In the genomic region with DNA sequence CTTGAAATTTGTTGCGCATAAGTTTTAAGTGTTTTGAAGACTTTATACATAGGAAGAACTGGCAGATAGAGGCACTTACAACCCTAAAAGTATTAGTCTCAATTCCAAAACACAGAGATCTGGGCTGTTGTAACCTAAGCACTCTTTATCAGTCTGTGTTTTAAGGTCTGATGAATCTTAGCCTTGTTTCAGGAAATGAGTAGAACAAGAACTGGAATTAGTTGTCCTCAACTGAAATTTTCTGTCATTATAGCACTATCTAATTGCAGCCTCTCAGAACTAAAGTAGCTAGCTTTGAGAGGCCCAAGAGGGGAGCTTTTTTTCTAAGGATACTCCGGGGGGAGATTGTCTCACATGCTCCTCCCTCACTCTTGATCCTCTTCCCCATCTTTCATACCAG, we compare ENCODE assay signal across 23 cellular contexts. TPM values are rescaled to one million over a fixed set of nuclear protein-coding genes. Genes with fewer than 3 reads are reported as not detected.
DNase-seq lines count a peak whose midpoint lies in the region; ATAC-seq, FAIRE-seq and TF ChIP-seq lines count a peak whose summit lies in the region.
"Had no signal": no experiment of that assay in that cellular context is flagged by ENCODE, and none has a peak within 500 bp of the region (broad histone marks: within the 10 kb centered on the region; RNA-seq: fewer than 3 reads in every experiment).

No MANE protein-coding gene starts in this region.

- dilution Hi-C loops in mammary epithelial cell (cut with HindIII; ENCODE audit: low sequenced_read_pairs): loop anchor here (5.0 kb wide), 1 partner anchor 86 kb away; no protein-coding TSS in a partner anchor

- no peak overlapping the region for H3K4me2 ChIP-seq in mammary epithelial cell (ENCODE audit: insufficient read depth, low read depth, low read length)

- no peaks in the 10 kb centered on the region for H3K9me3 Mint-ChIP-seq in mesothelial cell of epicardium

- no peak for TF ChIP-seq EP300 in stomach (IDR thresholded peaks at IDR 0.05)

- DNase-seq in breast epithelium (ENCODE audit: low spot score in 2 of 2): no peak
- no peak for DNase-seq in mammary epithelial cell
- DNase-seq in SK-N-MC (ENCODE audit: low read depth, low spot score): no peak
- no peak for DNase-seq in mesothelial cell of epicardium (ENCODE audit: low spot score in 2 of 2, unreplicated experiment in 2 of 2)
- DNase-seq in stomach: no peak
- DNase-seq in GM12892 (ENCODE audit: insufficient read length): no peak
- no peak for DNase-seq in foreskin melanocyte
- DNase-seq: adrenal gland; central memory CD4-positive, alpha-beta T cell; effector memory CD4-positive, alpha-beta T cell; GDM1; H7; hypothalamus; NCI-H1092; NCI-H2081 treated with DMSO at 0.1 percent for 48 hours; NCI-H524 treated with DMSO at 0.1 percent for 48 hours; occipital lobe; Right ventricle myocardium superior; stimulated activated CD4-positive, alpha-beta T cell treated with anti-CD3 and anti-CD28 coated beads, Interleukin-4, amount 100 ng/mL, for 1 hour; T-helper 1 cell; testis had no signal

- TF ChIP-seq POLR2A in breast epithelium (IDR thresholded peaks at IDR 0.05) (no peak), stomach (IDR thresholded peaks at IDR 0.05) (no peak), GM12892 (IDR thresholded peaks at IDR 0.05; ENCODE audit: low read depth, low read length) (no peak)

- no peaks in the 10 kb centered on the region for H3K9me3 ChIP-seq in breast epithelium
- no peaks in the 10 kb centered on the region for H3K9me3 ChIP-seq in mammary epithelial cell (replicated peaks; ENCODE audit: insufficient read depth, low read length)
- no peaks in the 10 kb centered on the region for H3K9me3 ChIP-seq in SK-N-MC (ENCODE audit: low read depth, low read length)
- H3K9me3 ChIP-seq in stomach: no peaks in the 10 kb centered on the region
- H3K9me3 ChIP-seq: adrenal gland, testis had no signal

- H4K20me1 ChIP-seq in mammary epithelial cell (ENCODE audit: insufficient read depth, low read length): peaks cover 50% of the 10 kb centered on the region

- peaks cover 2 to 43% of the 10 kb centered on the region in 2 donors for H3K4me1 ChIP-seq in breast epithelium
- H3K4me1 ChIP-seq in mammary epithelial cell (ENCODE audit: insufficient read depth, low read length): peaks cover 20% of the 10 kb centered on the region
- H3K4me1 ChIP-seq in stomach: peaks cover 69 to 96% (median 85%) of the 10 kb centered on the region in 4 donors

- ATAC-seq in HG03139 (IDR thresholded peaks at IDR 0.05; ENCODE audit: unreplicated experiment): no peak
- ATAC-seq: K562 had no signal

- peaks cover 10% of the 10 kb centered on the region for H3K36me3 Mint-ChIP-seq in mesothelial cell of epicardium

- no peaks in the 10 kb centered on the region for H3K27me3 Mint-ChIP-seq in mesothelial cell of epicardium (ENCODE audit: low read depth)

- TF ChIP-seq CTCF in breast epithelium (IDR thresholded peaks at IDR 0.05): no peak
- TF ChIP-seq CTCF in mammary epithelial cell (conservative IDR thresholded peaks at IDR 0.05 in 1 of 2, IDR thresholded peaks at IDR 0.05 in 1 of 2; ENCODE audit: extremely low read depth in 1 of 2, insufficient read depth in 1 of 2, low read depth in 1 of 2, low read length in 2 of 2): no peak
- no peak for TF ChIP-seq CTCF in mesothelial cell of epicardium (IDR thresholded peaks at IDR 0.05; ENCODE audit: unreplicated experiment)
- no peak for TF ChIP-seq CTCF in stomach (IDR thresholded peaks at IDR 0.05)

- H3K27me3 ChIP-seq in breast epithelium (no peaks in the 10 kb centered on the region), mammary epithelial cell (ENCODE audit: insufficient read depth, low read length) (no peaks in the 10 kb centered on the region), stomach (no peaks in the 10 kb centered on the region)
- H3K27me3 ChIP-seq: adrenal gland, testis had no signal

- intact Hi-C loops in breast epithelium (cut with DNase I; ENCODE audit: low total_unique reads) (no loop called here), mammary epithelial cell (cut with micrococcal nuclease) (no loop called here), stomach (cut with DNase I; ENCODE audit: low total_unique reads) (no loop called here)

- peaks cover 100% of the 10 kb centered on the region for H3K79me2 ChIP-seq in mammary epithelial cell (ENCODE audit: insufficient read depth, low read length)

- H3K9ac ChIP-seq in mammary epithelial cell (ENCODE audit: insufficient read depth, low read length) (no peak overlapping the region), SK-N-MC (ENCODE audit: insufficient read length) (no peak overlapping the region)

- BruUV-seq in mammary epithelial cell (replicated peaks; lab: Mats Ljungman, UMichigan): no TSS peak

- no peak for FAIRE-seq in GM12892 (lab: Jason Lieb, UNC)

- H3K4me3 Mint-ChIP-seq in mesothelial cell of epicardium: no peak overlapping the region

- H2AFZ ChIP-seq in mammary epithelial cell (ENCODE audit: low read depth, low read length): no peak overlapping the region

- peaks cover 66% of the 10 kb centered on the region for H3K4me1 Mint-ChIP-seq in mesothelial cell of epicardium

- no peaks in the 10 kb centered on the region for H3K36me3 ChIP-seq in breast epithelium
- peaks cover 14% of the 10 kb centered on the region for H3K36me3 ChIP-seq in mammary epithelial cell (ENCODE audit: insufficient read depth, low read length)
- H3K36me3 ChIP-seq in SK-N-MC (ENCODE audit: insufficient read depth, low read length): peaks cover 96% of the 10 kb centered on the region
- H3K36me3 ChIP-seq in stomach: peaks cover 19 to 42% (median 35%) of the 10 kb centered on the region in 4 donors

- 98% methylated on average over 2 of the region's 2 CpGs for WGBS in mammary epithelial cell (ENCODE audit: low coverage, missing lambda C conversion rate)
- WGBS in stomach, 5 donors: 67 to 81% (median 70%) methylated on average over 2 of the region's 2 CpGs

- peak overlapping the region; percentile 96 for H3K27ac Mint-ChIP-seq in mesothelial cell of epicardium

- H3K4me3 ChIP-seq in breast epithelium: no peak overlapping the region
- H3K4me3 ChIP-seq in mammary epithelial cell (replicated peaks in 1 of 3; ENCODE audit: insufficient read depth in 1 of 3, low read depth in 2 of 3, low read length in 3 of 3): no peak overlapping the region
- H3K4me3 ChIP-seq in SK-N-MC: no peak overlapping the region
- H3K4me3 ChIP-seq in stomach: no peak overlapping the region
- H3K4me3 ChIP-seq: adrenal gland, K562, testis had no signal

- CTCF ChIA-PET in mammary epithelial cell (lab: Charles Lee; ENCODE audit: low non-redundant PET): no interaction called here

- in situ Hi-C loops in mammary epithelial cell (cut with MboI; ENCODE audit: low sequenced_read_pairs in 2 of 2): no loop called here

- H3K27ac ChIP-seq in breast epithelium (peak overlapping the region; percentile 0 to 33), mammary epithelial cell (ENCODE audit: insufficient read depth, low read depth, low read length) (no peak overlapping the region), SK-N-MC (peak overlapping the region; percentile 11), stomach (peak overlapping the region in 4 of 5 donors; percentile 35 to 51 (median 47))
- H3K27ac ChIP-seq: adrenal gland, testis had no signal

RNA-seq across cellular contexts. Expression of a gene that starts 13.0 kb away (rescaled TPM):
- total RNA-seq in breast epithelium (100 to 1,000 TPM in 2 of 3 donors, 10 to 100 TPM in 1; 84.8 to 153 (median 116) TPM), mammary epithelial cell (100 to 1,000 TPM in 1 of 2 donors, 10 to 100 TPM in 1; 29.2 to 164 TPM), mesothelial cell of epicardium (249 to 259 TPM (median 252 TPM) in 3 replicates), stomach (100 to 1,000 TPM in 3 of 5 donors, 10 to 100 TPM in 2; 54.3 to 664 (median 107) TPM)
- polyA plus RNA-seq in mammary epithelial cell (116 TPM), stomach (100 to 1,000 TPM in 1 of 3 donors, 10 to 100 TPM in 2; 87.3 to 110 (median 90.0) TPM)
- polyA minus RNA-seq in mammary epithelial cell: 100.0 TPM
- polyA plus RNA-seq in GM12892 (2012; ENCODE audit: missing spikeins): 159 TPM

RNA-seq across cellular contexts. Expression of a gene that starts 44.6 kb away (rescaled TPM):
- total RNA-seq in breast epithelium (under 1 TPM; 0.16 to 0.73 (median 0.33) TPM), mammary epithelial cell (not detected), mesothelial cell of epicardium (0.70 to 1.2 TPM (median 0.94 TPM) in 3 replicates), stomach (1 to 10 TPM in 1 of 5 donors, under 1 TPM in 1, not detected in 3; 0.37 to 1.2 TPM)
- polyA plus RNA-seq in mammary epithelial cell (not detected), stomach (1 to 10 TPM in 1 of 3 donors, under 1 TPM in 1, not detected in 1; 0.81 to 1.4 TPM)
- not detected for polyA minus RNA-seq in mammary epithelial cell
- 0.15 TPM for polyA plus RNA-seq in GM12892 (2012; ENCODE audit: missing spikeins)
- total RNA-seq: occipital lobe had no signal

RNA-seq across cellular contexts. Expression of a gene that starts 44.7 kb away (rescaled TPM):
- total RNA-seq in breast epithelium: 100 to 1,000 TPM; 126 to 224 (median 132) TPM
- 10 to 100 TPM; 21.9 to 48.3 TPM for total RNA-seq in mammary epithelial cell
- polyA plus RNA-seq in mammary epithelial cell: 22.4 TPM
- polyA minus RNA-seq in mammary epithelial cell: 33.3 TPM
- 20.7 to 21.4 TPM (median 21.4 TPM) in 3 replicates for total RNA-seq in mesothelial cell of epicardium
- total RNA-seq in stomach: 10 to 100 TPM; 24.3 to 98.2 (median 33.4) TPM
- polyA plus RNA-seq in stomach: 10 to 100 TPM; 23.5 to 43.4 (median 38.2) TPM
- polyA plus RNA-seq in GM12892 (2012; ENCODE audit: missing spikeins): 10.5 TPM

RNA-seq across cellular contexts. Expression of a gene that starts 56.2 kb away (rescaled TPM):
- total RNA-seq in breast epithelium (10 to 100 TPM in 1 of 3 donors, 1 to 10 TPM in 2; 7.4 to 13.5 (median 7.5) TPM), mammary epithelial cell (10 to 100 TPM in 1 of 2 donors, 1 to 10 TPM in 1; 3.5 to 23.2 TPM), mesothelial cell of epicardium (33.5 to 37.1 TPM (median 35.5 TPM) in 3 replicates), stomach (10 to 100 TPM in 3 of 5 donors, 1 to 10 TPM in 2; 1.8 to 28.4 (median 16.5) TPM)
- polyA plus RNA-seq in mammary epithelial cell (7.1 TPM), stomach (10 to 100 TPM; 19.9 to 32.7 (median 26.9) TPM)
- polyA minus RNA-seq in mammary epithelial cell: 1.3 TPM
- polyA plus RNA-seq in GM12892 (2012; ENCODE audit: missing spikeins): 2.7 TPM
